Comparison of ENCODE assay signal across 16 cellular contexts in the genomic region with DNA sequence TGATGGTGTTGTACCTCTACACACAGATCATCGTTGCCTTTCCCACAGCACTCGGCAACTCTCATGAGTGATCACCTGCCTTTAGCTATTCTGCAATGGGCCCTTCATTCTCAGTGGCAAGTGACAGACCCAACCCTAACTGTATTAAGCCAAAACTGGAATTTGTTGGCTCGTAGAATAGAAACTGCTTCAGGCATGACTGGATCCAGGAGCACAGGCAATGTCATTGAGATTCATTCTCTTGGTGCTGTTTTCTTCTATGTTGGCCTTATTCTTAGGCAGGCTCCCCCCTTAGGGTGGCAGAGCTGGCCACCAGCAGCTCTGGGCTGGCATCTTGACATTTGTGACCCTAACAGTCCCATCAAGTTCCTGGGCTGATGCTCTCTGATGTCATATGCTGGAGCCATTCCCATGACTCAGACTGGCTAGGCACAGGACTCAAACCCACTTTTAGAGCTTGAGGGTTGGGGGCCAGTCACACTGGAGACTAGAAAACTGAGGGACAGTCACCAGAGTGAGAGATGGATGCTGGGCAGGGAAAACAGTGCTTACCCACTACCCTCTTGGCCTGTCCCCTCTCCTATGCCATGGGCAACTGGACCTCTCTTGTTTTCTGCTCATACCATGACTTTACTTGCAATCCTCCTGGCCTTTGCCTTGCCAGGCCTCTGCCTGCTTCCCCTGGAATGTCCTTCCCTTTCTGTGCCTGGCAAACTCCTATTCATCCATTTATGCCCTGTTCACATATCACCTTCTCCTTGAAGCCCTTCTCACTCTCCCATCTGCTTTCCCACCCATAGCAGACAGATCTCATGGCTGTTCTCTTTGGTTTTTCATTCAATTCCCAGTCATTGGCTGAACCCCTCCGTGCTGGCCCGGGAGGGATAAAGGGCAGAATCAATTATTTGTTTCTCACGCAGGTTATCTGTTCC. TPM values are rescaled to one million over a fixed set of nuclear protein-coding genes. Genes with fewer than 3 reads are reported as not detected.
A peak's percentile ranks its signal among the peaks of the same experiment; 100 is the strongest.
DNase-seq lines count a peak whose midpoint lies in the region; ATAC-seq and TF ChIP-seq lines count a peak whose summit lies in the region.
"Had no signal": no experiment of that assay in that cellular context is flagged by ENCODE, and none has a peak within 500 bp of the region (broad histone marks: within the 10 kb centered on the region; RNA-seq: fewer than 3 reads in every experiment).

No MANE protein-coding gene starts in this region.

- H3K9me3 ChIP-seq in left ventricle myocardium inferior (replicated peaks) (no peaks in the 10 kb centered on the region), colonic mucosa (no peaks in the 10 kb centered on the region), upper lobe of right lung (no peaks in the 10 kb centered on the region)

- no peaks in the 10 kb centered on the region for H3K36me3 ChIP-seq in left ventricle myocardium inferior
- no peaks in the 10 kb centered on the region for H3K36me3 ChIP-seq in colonic mucosa
- no peaks in the 10 kb centered on the region for H3K36me3 ChIP-seq in upper lobe of right lung

- no peak overlapping the region for H3K27ac Mint-ChIP-seq in neural crest cell (ENCODE audit: unreplicated experiment)
- H3K27ac Mint-ChIP-seq: activated CD4-positive, alpha-beta memory T cell treated with anti-CD3 and anti-CD28 coated beads, Interleukin-2, amount 10 ng/mL, durations not matched to agents 7 days and 5 days; activated T-helper 1 cell treated with anti-CD3 and anti-CD28 coated beads, Interleukin-12 subunit alpha, Interleukin-12 subunit beta, Interleukin-2, Interleukin-4 antibody, amounts not matched to agents 30 ng/mL and 10 ng/mL and 1 ng/mL, durations not matched to agents 14 hours and 24 hours and 36 hours had no signal

- peak overlapping the region; percentile 12 for H3K4me3 Mint-ChIP-seq in neural crest cell
- H3K4me3 Mint-ChIP-seq: activated CD4-positive, alpha-beta memory T cell treated with anti-CD3 and anti-CD28 coated beads, Interleukin-2, amount 10 ng/mL, durations not matched to agents 7 days and 5 days; activated T-helper 1 cell treated with anti-CD3 and anti-CD28 coated beads, Interleukin-12 subunit alpha, Interleukin-12 subunit beta, Interleukin-2, Interleukin-4 antibody, amounts not matched to agents 30 ng/mL and 10 ng/mL and 1 ng/mL, durations not matched to agents 14 hours and 24 hours and 36 hours had no signal

- H3K27me3 ChIP-seq in left ventricle myocardium inferior (ENCODE audit: low read depth) (no peaks in the 10 kb centered on the region), colonic mucosa (no peaks in the 10 kb centered on the region), upper lobe of right lung (no peaks in the 10 kb centered on the region)

- no peak overlapping the region for H3K4me3 ChIP-seq in left ventricle myocardium inferior
- H3K4me3 ChIP-seq in colonic mucosa, result no peak overlapping the region
- no peak overlapping the region for H3K4me3 ChIP-seq in upper lobe of right lung

- TF ChIP-seq CTCF in left ventricle myocardium inferior (IDR thresholded peaks at IDR 0.05; ENCODE audit: borderline replicate concordance), result no peak
- TF ChIP-seq CTCF in colonic mucosa (IDR thresholded peaks at IDR 0.05), result no peak
- TF ChIP-seq CTCF in neural crest cell (conservative IDR thresholded peaks at IDR 0.05), result no peak
- TF ChIP-seq CTCF in upper lobe of right lung (IDR thresholded peaks at IDR 0.05), result no peak

- DNase-seq in left ventricle myocardium inferior (no peak), cardiac septum (ENCODE audit: low spot score) (no peak), colonic mucosa (no peak), neural crest cell (ENCODE audit: low read depth, low spot score) (no peak), upper lobe of right lung (no peak), HuH-7.5 (ENCODE audit: low spot score) (no peak), NCI-H1436 treated with DMSO at 0.1 percent for 48 hours (lab: John Stamatoyannopoulos, UW) (no peak)
- DNase-seq: activated CD4-positive, alpha-beta memory T cell treated with anti-CD3 and anti-CD28 coated beads, Interleukin-2, amount 10 ng/mL, durations not matched to agents 7 days and 5 days; central memory CD4-positive, alpha-beta T cell; effector memory CD4-positive, alpha-beta T cell; mammary epithelial cell; PC-3; SW 1271 had no signal

- H3K4me1 ChIP-seq in left ventricle myocardium inferior, result peaks cover 52% of the 10 kb centered on the region
- H3K4me1 ChIP-seq in colonic mucosa, result peaks cover 18% of the 10 kb centered on the region
- H3K4me1 ChIP-seq in upper lobe of right lung, result peaks cover 31% of the 10 kb centered on the region

- H3K4me1 Mint-ChIP-seq in neural crest cell, result peaks cover 33% of the 10 kb centered on the region
- H3K4me1 Mint-ChIP-seq: activated CD4-positive, alpha-beta memory T cell treated with anti-CD3 and anti-CD28 coated beads, Interleukin-2, amount 10 ng/mL, durations not matched to agents 7 days and 5 days had no signal

- H3K9ac ChIP-seq in colonic mucosa (ENCODE audit: low read depth in 2 of 2, low read length in 2 of 2), result peak overlapping the region in 1 of 2 donors; percentile 32

- H3K36me3 Mint-ChIP-seq in neural crest cell (ENCODE audit: low read depth), result peaks cover 3% of the 10 kb centered on the region

- ATAC-seq in upper lobe of right lung, result no peak
- no peak for ATAC-seq in HG02798 (IDR thresholded peaks at IDR 0.05; ENCODE audit: poor library complexity, unreplicated experiment)

- H3K9me3 Mint-ChIP-seq in neural crest cell, result no peaks in the 10 kb centered on the region
- H3K9me3 Mint-ChIP-seq: activated CD4-positive, alpha-beta memory T cell treated with anti-CD3 and anti-CD28 coated beads, Interleukin-2, amount 10 ng/mL, durations not matched to agents 7 days and 5 days; activated T-helper 1 cell treated with anti-CD3 and anti-CD28 coated beads, Interleukin-12 subunit alpha, Interleukin-12 subunit beta, Interleukin-2, Interleukin-4 antibody, amounts not matched to agents 30 ng/mL and 10 ng/mL and 1 ng/mL, durations not matched to agents 14 hours and 24 hours and 36 hours had no signal

- H3K27me3 Mint-ChIP-seq in neural crest cell (ENCODE audit: low read depth), result peaks cover 17% of the 10 kb centered on the region
- H3K27me3 Mint-ChIP-seq: activated CD4-positive, alpha-beta memory T cell treated with anti-CD3 and anti-CD28 coated beads, Interleukin-2, amount 10 ng/mL, durations not matched to agents 7 days and 5 days had no signal

- intact Hi-C loops in left ventricle myocardium inferior (cut with micrococcal nuclease), result no loop called here
- intact Hi-C loops in cardiac septum (cut with DNase I), result no loop called here
- intact Hi-C loops in colonic mucosa (cut with DNase I), result no loop called here
- intact Hi-C loops in upper lobe of right lung (cut with DNase I), result no loop called here

- H3K27ac ChIP-seq in left ventricle myocardium inferior (replicated peaks), result peak overlapping the region; percentile 72
- peak overlapping the region; percentile 57 for H3K27ac ChIP-seq in colonic mucosa
- peak overlapping the region; percentile 34 for H3K27ac ChIP-seq in upper lobe of right lung

RNA-seq across cellular contexts. Expression of gene CDC42EP2, which starts 7.1 kb away (rescaled TPM):
- total RNA-seq in left ventricle myocardium inferior (11.3 TPM), cardiac septum (3.6 TPM), colonic mucosa (10 to 100 TPM in 1 of 2 donors, 1 to 10 TPM in 1; 7.8 to 28.3 TPM), neural crest cell (2.3 and 4.0 TPM in 2 replicates), upper lobe of right lung (27.5 TPM)

RNA-seq across cellular contexts. Expression of gene DPF2, which starts 26.1 kb away (rescaled TPM):
- total RNA-seq in left ventricle myocardium inferior, result 40.6 TPM
- 46.2 TPM for total RNA-seq in cardiac septum
- 10 to 100 TPM; 35.0 to 48.0 TPM for total RNA-seq in colonic mucosa
- total RNA-seq in neural crest cell, result 96.3 and 99.0 TPM in 2 replicates
- 53.7 TPM for total RNA-seq in upper lobe of right lung

RNA-seq across cellular contexts. Expression of gene POLA2, which starts 45.8 kb away (rescaled TPM):
- total RNA-seq in left ventricle myocardium inferior (3.8 TPM), cardiac septum (3.5 TPM), colonic mucosa (10 to 100 TPM in 1 of 2 donors, 1 to 10 TPM in 1; 5.9 to 28.0 TPM), neural crest cell (63.7 and 66.9 TPM in 2 replicates), upper lobe of right lung (9.5 TPM)

RNA-seq across cellular contexts. Expression of gene TIGD3, which starts 47.0 kb away (rescaled TPM):
- total RNA-seq in left ventricle myocardium inferior (0.44 TPM), cardiac septum (not detected), colonic mucosa (under 1 TPM; 0.48 to 0.77 TPM), neural crest cell (3.3 TPM in 2 replicates), upper lobe of right lung (0.43 TPM)
- total RNA-seq: fibroblast of villous mesenchyme, mammary epithelial cell had no signal
